In genomic region chr10:35208536-35208935, GRCh38 we compare ENCODE assay signal across 10 cellular contexts.
DNase-seq lines count a peak whose midpoint lies in the region; ATAC-seq lines count a peak whose summit lies in the region.
"Had no signal": no experiment of that assay in that cellular context is flagged by ENCODE, and none has a peak within 500 bp of the region (broad histone marks: within the 10 kb centered on the region; RNA-seq: fewer than 3 reads in every experiment).

No MANE protein-coding gene starts in this region.

- peak; percentile 55 for DNase-seq in activated CD4-positive, alpha-beta T cell treated with anti-CD3 and anti-CD28 coated beads for 48 hours
- no peak for DNase-seq in activated CD4-positive, alpha-beta T cell treated with anti-CD3 and anti-CD28 coated beads for 1 hour
- peak; percentile 68 for DNase-seq in activated CD4-positive, alpha-beta T cell treated with anti-CD3 and anti-CD28 coated beads, Interleukin-2, amount 10 ng/mL, durations not matched to agents 7 days and 5 days
- DNase-seq in GM23248 = no peak
- no peak for DNase-seq in H4 (ENCODE audit: low spot score)
- DNase-seq in NCI-H82 (lab: John Stamatoyannopoulos, UW) = no peak

- peaks cover 66% of the 10 kb centered on the region for H3K4me1 Mint-ChIP-seq in activated CD4-positive, alpha-beta T cell treated with anti-CD3 and anti-CD28 coated beads, Interleukin-2, amount 10 ng/mL, durations not matched to agents 7 days and 5 days

- peak overlapping the region; percentile 91 for H3K27ac Mint-ChIP-seq in activated CD4-positive, alpha-beta T cell treated with anti-CD3 and anti-CD28 coated beads, Interleukin-2, amount 10 ng/mL, durations not matched to agents 7 days and 5 days

- H3K9me3 Mint-ChIP-seq in activated CD4-positive, alpha-beta T cell treated with anti-CD3 and anti-CD28 coated beads, Interleukin-2, amount 10 ng/mL, durations not matched to agents 7 days and 5 days = no peaks in the 10 kb centered on the region

- H3K4me3 Mint-ChIP-seq in activated CD4-positive, alpha-beta T cell treated with anti-CD3 and anti-CD28 coated beads, Interleukin-2, amount 10 ng/mL, durations not matched to agents 7 days and 5 days = peak overlapping the region; percentile 45

- H3K9me3 ChIP-seq in skeletal muscle tissue (ENCODE audit: control insufficient read depth in 3 of 3, low read length in 3 of 3) (no peaks in the 10 kb centered on the region), GM23248 (ENCODE audit: low read depth) (no peaks in the 10 kb centered on the region)
- H3K9me3 ChIP-seq: A549 had no signal

- peaks cover 41% of the 10 kb centered on the region for H3K36me3 Mint-ChIP-seq in activated CD4-positive, alpha-beta T cell treated with anti-CD3 and anti-CD28 coated beads, Interleukin-2, amount 10 ng/mL, durations not matched to agents 7 days and 5 days (ENCODE audit: low read depth)

- in situ Hi-C loops in GM23248 (cut with MboI) = loop anchor here (25.0 kb wide), 1 partner anchor 546 kb away; no protein-coding TSS in a partner anchor

- H3K36me3 ChIP-seq in skeletal muscle tissue (ENCODE audit: control insufficient read depth in 3 of 3, insufficient read depth in 3 of 3, low read length in 3 of 3) (peaks cover 1 to 6% (median 3%) of the 10 kb centered on the region in 3 donors), GM23248 (ENCODE audit: low read depth) (no peaks in the 10 kb centered on the region)

- WGBS in GM23248 (ENCODE audit: low coverage in 1 of 2, low lambda C conversion rate in 2 of 2, missing lambda C conversion rate in 2 of 2), 2 experiments = 90 to 94% methylated on average over 5 of the region's 5 CpGs

- peak; percentile 58 for ATAC-seq in HG02759 (IDR thresholded peaks at IDR 0.05; ENCODE audit: unreplicated experiment)
- ATAC-seq: A549 had no signal

- H3K9me2 ChIP-seq in GM23248 (ENCODE audit: insufficient read depth) = no peaks in the 10 kb centered on the region

- no peak overlapping the region for H3K4me2 ChIP-seq in GM23248 (ENCODE audit: unreplicated experiment)
- H3K4me2 ChIP-seq: A549 had no signal

- H3K27ac ChIP-seq in skeletal muscle tissue (ENCODE audit: low read depth, low read length) (peak overlapping the region; percentile 59), GM23248 (no peak overlapping the region)
- H3K27ac ChIP-seq: A549, SK-N-MC had no signal

- H3K27me3 ChIP-seq in skeletal muscle tissue (ENCODE audit: control insufficient read depth in 3 of 3, insufficient read depth in 3 of 3, low read length in 3 of 3) (no peaks in the 10 kb centered on the region), GM23248 (replicated peaks; ENCODE audit: insufficient read depth) (no peaks in the 10 kb centered on the region)

- no peaks in the 10 kb centered on the region for H3F3A ChIP-seq in GM23248 (ENCODE audit: insufficient read depth)

- CTCF ChIA-PET in activated CD4-positive, alpha-beta T cell treated with anti-CD3 and anti-CD28 coated beads, Interleukin-2, amount 10 ng/mL, durations not matched to agents 7 days and 5 days (lab: Charles Lee) = interaction anchor here (0.6 to 7.1 kb wide), 6 partner anchors 9 to 247 kb away, joined by 3 to 59 read pairs (median 12); partner anchors contain the start of gene CREM

- H3K9ac ChIP-seq in skeletal muscle tissue (ENCODE audit: low read depth in 1 of 3, low read length in 3 of 3) (peak overlapping the region in 1 of 3 donors; percentile 35), GM23248 (no peak overlapping the region)

- H3K4me3 ChIP-seq in skeletal muscle tissue (ENCODE audit: low read length in 3 of 3) = peak overlapping the region; percentile 45 to 56 (median 54)
- H3K4me3 ChIP-seq in GM23248 = no peak overlapping the region
- H3K4me3 ChIP-seq: A549, SK-N-MC had no signal

- POLR2A ChIA-PET in activated CD4-positive, alpha-beta T cell treated with anti-CD3 and anti-CD28 coated beads, Interleukin-2, amount 10 ng/mL, durations not matched to agents 7 days and 5 days (lab: Charles Lee) = interaction anchor here (1.0 to 2.0 kb wide), 2 partner anchors 9 to 13 kb away, joined by 3 to 6 read pairs; no protein-coding TSS in a partner anchor

- no peaks in the 10 kb centered on the region for H4K20me1 ChIP-seq in GM23248 (ENCODE audit: insufficient read depth)

- peaks cover 10 to 23% (median 16%) of the 10 kb centered on the region in 3 donors for H3K4me1 ChIP-seq in skeletal muscle tissue (ENCODE audit: control insufficient read depth in 3 of 3, insufficient read depth in 3 of 3, low read length in 3 of 3)
- H3K4me1 ChIP-seq in GM23248 (ENCODE audit: insufficient read depth) = no peaks in the 10 kb centered on the region

- no peak overlapping the region for H2AFZ ChIP-seq in GM23248

- no peaks in the 10 kb centered on the region for H3K79me2 ChIP-seq in GM23248 (ENCODE audit: insufficient read depth)

- H3K27me3 Mint-ChIP-seq in activated CD4-positive, alpha-beta T cell treated with anti-CD3 and anti-CD28 coated beads, Interleukin-2, amount 10 ng/mL, durations not matched to agents 7 days and 5 days = no peaks in the 10 kb centered on the region

Comparison
In these comparisons a context has a peak if more than half of its experiments do, and no peak if none do; other contexts are left out.
1. DNase-seq: peak in activated CD4-positive, alpha-beta T cell treated with anti-CD3 and anti-CD28 coated beads for 48 hours (single experiment) and activated CD4-positive, alpha-beta T cell treated with anti-CD3 and anti-CD28 coated beads, Interleukin-2, amount 10 ng/mL, durations not matched to agents 7 days and 5 days (single experiment); none in activated CD4-positive, alpha-beta T cell treated with anti-CD3 and anti-CD28 coated beads for 1 hour (single experiment), GM23248 (single experiment), H4 (single experiment) and NCI-H82 (single experiment).